13 cellular contexts compared by ENCODE assay signal in genomic region chr11:75598264-75598663, GRCh38.
"Had no signal": no experiment of that assay in that cellular context is flagged by ENCODE, and none has a peak within 500 bp of the region (broad histone marks: within the 10 kb centered on the region; RNA-seq: fewer than 3 reads in every experiment).

No MANE protein-coding gene starts in this region.

- H3K36me3 Mint-ChIP-seq: naive B cell had no signal

- H3K9me3 Mint-ChIP-seq: central memory CD8-positive, alpha-beta T cell; naive B cell; nephron had no signal

- H3K4me3 Mint-ChIP-seq: central memory CD8-positive, alpha-beta T cell; nephron had no signal

- H3K27ac Mint-ChIP-seq: nephron had no signal

- DNase-seq: cortex of kidney; dorsolateral prefrontal cortex; effector CD8-positive, alpha-beta T cell; foreskin melanocyte; left ventricle myocardium superior; naive B cell; ovary; sigmoid colon; stimulated activated CD4-positive, alpha-beta T cell treated with anti-CD3 and anti-CD28 coated beads, Interleukin-2, amount 100 ng/mL, for 24 hours; stimulated activated CD4-positive, alpha-beta T cell treated with anti-CD3 and anti-CD28 coated beads, Interleukin-4, amount 100 ng/mL, for 4 hours; stimulated activated naive CD4-positive, alpha-beta T cell treated with Interleukin-2 at 50 U/mL for 16 hours had no signal
